16 cellular contexts compared by ENCODE assay signal in the genomic region with DNA sequence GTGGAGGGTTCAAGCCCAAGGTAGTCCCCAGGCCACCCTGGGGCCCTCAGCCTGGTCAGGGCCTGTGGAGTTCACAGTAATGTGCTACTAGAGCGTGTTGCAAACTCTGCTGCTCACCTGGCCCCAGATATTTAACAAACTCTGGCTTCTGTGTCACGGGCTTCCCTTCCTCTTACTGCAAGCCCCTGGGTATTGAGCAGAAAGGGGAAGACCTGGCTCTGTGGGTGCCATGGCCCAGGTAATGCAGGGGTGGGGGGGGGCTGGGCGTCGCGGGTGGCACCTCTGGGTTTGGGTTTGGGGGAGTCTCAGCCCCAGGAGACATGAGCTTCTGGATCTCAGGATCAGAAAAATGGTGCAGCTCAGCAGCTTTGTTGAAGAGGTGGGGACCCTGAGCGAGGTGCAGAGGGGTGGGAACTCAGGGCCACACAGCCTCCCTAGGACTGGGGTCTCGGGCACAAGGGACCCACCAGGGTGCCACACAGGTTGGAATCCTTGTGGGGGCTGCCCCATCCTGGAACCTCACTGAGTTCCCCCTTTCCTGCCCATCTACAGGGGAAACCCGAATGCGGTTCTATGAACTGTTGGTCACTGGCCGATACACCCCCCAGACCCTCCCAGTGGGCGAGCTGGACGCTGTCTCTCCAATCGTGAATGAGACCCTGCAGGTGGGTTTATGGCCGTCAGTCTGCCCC. TPM values are rescaled to one million over a fixed set of nuclear protein-coding genes. Genes with fewer than 3 reads are reported as not detected.
DNase-seq lines count a peak whose midpoint lies in the region; ATAC-seq and TF ChIP-seq lines count a peak whose summit lies in the region.
"Had no signal": no experiment of that assay in that cellular context is flagged by ENCODE, and none has a peak within 500 bp of the region (broad histone marks: within the 10 kb centered on the region; RNA-seq: fewer than 3 reads in every experiment).

No MANE protein-coding gene starts in this region.

- DNase-seq in SK-N-SH (no peak), Panc1 (ENCODE audit: low read depth, low spot score) (no peak), endodermal cell (no peak), dermis blood vessel endothelial cell (no peak), AG08395 (ENCODE audit: low spot score) (no peak), smooth muscle cell (lab: John Stamatoyannopoulos, UW; ENCODE audit: unreplicated experiment) (no peak)
- DNase-seq in stimulated activated effector memory CD8-positive, alpha-beta T cell treated with anti-CD3 and anti-CD28 coated beads, Interleukin-12 subunit alpha, Interleukin-12 subunit beta, amount 100 ng/mL, for 72 hours (ENCODE audit: low spot score in 2 of 2), result no peak
- DNase-seq: anterior cingulate cortex; NCI-H1417 treated with DMSO at 0.1 percent for 48 hours; NCI-H510A; Peyer's patch; stimulated activated CD4-positive, alpha-beta T cell treated with anti-CD3 and anti-CD28 coated beads, Interleukin-4, amount 100 ng/mL, for 24 hours; T-helper 9 cell had no signal

- intact Hi-C loops in Panc1 (cut with micrococcal nuclease; ENCODE audit: unreplicated experiment), result no loop called here

- TF ChIP-seq EP300 in SK-N-SH (IDR thresholded peaks at IDR 0.05; ENCODE audit: borderline replicate concordance in 1 of 2, low read depth in 1 of 2, low read length in 1 of 2), result no peak

- H2AFZ ChIP-seq in SK-N-SH (ENCODE audit: low read depth) (no peak overlapping the region), smooth muscle cell (ENCODE audit: low read depth) (no peak overlapping the region)

- H3K9me3 Mint-ChIP-seq in endodermal cell, result no peaks in the 10 kb centered on the region
- H3K9me3 Mint-ChIP-seq in stimulated activated effector memory CD8-positive, alpha-beta T cell treated with anti-CD3 and anti-CD28 coated beads, Interleukin-12 subunit alpha, Interleukin-12 subunit beta, amount 100 ng/mL, for 72 hours, result no peaks in the 10 kb centered on the region

- POLR2A ChIA-PET in SK-N-SH (lab: Yijun Ruan, JAX), result interaction anchor here (0.8 to 4.0 kb wide), 2 partner anchors 13 to 20 kb away, joined by 3 to 22 read pairs; partner anchors contain the start of gene RHOF
- POLR2A ChIA-PET in Panc1 (lab: Charles Lee), result interaction anchor here (0.7 kb wide), 1 partner anchor 20 kb away, joined by 4 read pairs; no protein-coding TSS in a partner anchor

- TF ChIP-seq CTCF in SK-N-SH (IDR thresholded peaks at IDR 0.05), result no peak
- no peak for TF ChIP-seq CTCF in Panc1 (IDR thresholded peaks at IDR 0.05)
- no peak for TF ChIP-seq CTCF in endodermal cell (conservative IDR thresholded peaks at IDR 0.05)
- no peak for TF ChIP-seq CTCF in smooth muscle cell (IDR thresholded peaks at IDR 0.05; ENCODE audit: borderline replicate concordance, insufficient read depth, poor library complexity, severe bottlenecking)

- CTCF ChIA-PET in SK-N-SH (lab: Yijun Ruan, JAX), result interaction anchor here (0.9 to 18.3 kb wide), 5 partner anchors 13 to 111 kb away, joined by 3 to 675 read pairs (median 4); partner anchors contain the start of gene RHOF
- CTCF ChIA-PET in Panc1 (lab: Charles Lee), result interaction anchor here (0.6 to 1.0 kb wide), 2 partner anchors 11 to 16 kb away, joined by 3 to 10 read pairs; no protein-coding TSS in a partner anchor

- H3K27ac ChIP-seq in SK-N-SH (ENCODE audit: low read depth in 2 of 2, low read length in 1 of 2), result no peak overlapping the region
- H3K27ac ChIP-seq in Panc1 (ENCODE audit: low read length), result peak overlapping the region; percentile 88; the same call in 1 of the 2 replicates
- no peak overlapping the region for H3K27ac ChIP-seq in endodermal cell (ENCODE audit: low read depth, low read length)
- no peak overlapping the region for H3K27ac ChIP-seq in smooth muscle cell (ENCODE audit: low read depth)

- 0 out of 2 replicates have a peak overlapping the region, but pooled peaks have one; percentile 89 for H3K4me2 ChIP-seq in SK-N-SH
- no peak overlapping the region for H3K4me2 ChIP-seq in smooth muscle cell

- H3K36me3 ChIP-seq in SK-N-SH (replicated peaks in 1 of 2; ENCODE audit: control insufficient read depth in 1 of 2, insufficient read depth in 2 of 2, low read length in 1 of 2) (peaks cover 24 to 36% of the 10 kb centered on the region in 2 experiments), Panc1 (ENCODE audit: control insufficient read depth, insufficient read depth, low read length) (peaks cover 8% of the 10 kb centered on the region), endodermal cell (ENCODE audit: control insufficient read depth, insufficient read depth, low read length) (peaks cover 29% of the 10 kb centered on the region), smooth muscle cell (ENCODE audit: low read depth) (no peaks in the 10 kb centered on the region)

- H3K79me2 ChIP-seq in SK-N-SH (ENCODE audit: insufficient read depth) (peaks cover 84% of the 10 kb centered on the region), smooth muscle cell (ENCODE audit: low read depth) (peaks cover 74% of the 10 kb centered on the region)

- H4K20me1 ChIP-seq in SK-N-SH (ENCODE audit: insufficient read depth) (peaks cover 35% of the 10 kb centered on the region), smooth muscle cell (ENCODE audit: low read depth) (peaks cover 63% of the 10 kb centered on the region)

- in situ Hi-C loops in Panc1 (cut with HindIII; ENCODE audit: low pct_unique_long_range_greater_than_20kb, low sequenced_read_pairs), result no loop called here

- H3K27ac Mint-ChIP-seq in endodermal cell, result no peak overlapping the region
- H3K27ac Mint-ChIP-seq in stimulated activated effector memory CD8-positive, alpha-beta T cell treated with anti-CD3 and anti-CD28 coated beads, Interleukin-12 subunit alpha, Interleukin-12 subunit beta, amount 100 ng/mL, for 72 hours, result peak overlapping the region; percentile 94

- no peak for ATAC-seq in SK-N-SH treated with all-trans-retinoic acid at 6 μM for 48 hours
- no peak for ATAC-seq in Panc1
- no peak for ATAC-seq in stimulated activated effector memory CD8-positive, alpha-beta T cell treated with anti-CD3 and anti-CD28 coated beads, Interleukin-12 subunit alpha, Interleukin-12 subunit beta, amount 100 ng/mL, for 72 hours

- no peaks in the 10 kb centered on the region for H3K27me3 Mint-ChIP-seq in endodermal cell (ENCODE audit: insufficient read depth)

- H3K4me1 ChIP-seq in SK-N-SH (ENCODE audit: control insufficient read depth in 1 of 2, insufficient read depth in 2 of 2, low read depth in 1 of 2, low read length in 1 of 2) (peaks cover 22 to 29% of the 10 kb centered on the region in 2 experiments; a peak in 2 of 4 replicates), Panc1 (ENCODE audit: control insufficient read depth, insufficient read depth, low read length) (peaks cover 23% of the 10 kb centered on the region), endodermal cell (ENCODE audit: control insufficient read depth, insufficient read depth, low read length) (peaks cover 4% of the 10 kb centered on the region), smooth muscle cell (ENCODE audit: low read depth) (peaks cover 27% of the 10 kb centered on the region)

- no peak for TF ChIP-seq RAD21 in SK-N-SH (IDR thresholded peaks at IDR 0.05; ENCODE audit: low read length)

- H3K9ac ChIP-seq in SK-N-SH (no peak overlapping the region), endodermal cell (ENCODE audit: extremely low read depth, low read length, poor library complexity, severe bottlenecking) (no peak overlapping the region), smooth muscle cell (ENCODE audit: low read depth) (no peak overlapping the region)

- WGBS in SK-N-SH (ENCODE audit: low lambda C conversion rate), result 84% methylated on average over 10 of the region's 14 CpGs
- WGBS in endodermal cell (ENCODE audit: insufficient coverage in 1 of 2, insufficient read length in 1 of 2), 2 experiments, result 86 to 96% methylated on average over 10 to 14 of the region's 14 CpGs
- 90% methylated on average over 14 of the region's 14 CpGs for WGBS in smooth muscle cell (ENCODE audit: low lambda C conversion rate)

- H3K27me3 ChIP-seq in SK-N-SH (ENCODE audit: insufficient read depth), result no peaks in the 10 kb centered on the region
- no peaks in the 10 kb centered on the region for H3K27me3 ChIP-seq in Panc1 (ENCODE audit: control insufficient read depth, insufficient read depth, low read length)
- H3K27me3 ChIP-seq in endodermal cell (ENCODE audit: control insufficient read depth, insufficient read depth, low read length, poor library complexity, severe bottlenecking), result no peaks in the 10 kb centered on the region
- no peaks in the 10 kb centered on the region for H3K27me3 ChIP-seq in smooth muscle cell (ENCODE audit: low read depth)
- H3K27me3 ChIP-seq: Peyer's patch had no signal

- H3K9me2 ChIP-seq in SK-N-SH, result no peaks in the 10 kb centered on the region

- no TSS peak for BruUV-seq in Panc1 (replicated peaks; lab: Mats Ljungman, UMichigan)

- peak overlapping the region in 1 of 2 experiments; percentile 29; a peak in 1 of 4 replicates for H3K4me3 ChIP-seq in SK-N-SH (ENCODE audit: low read depth in 2 of 2, low read length in 1 of 2)
- H3K4me3 ChIP-seq in Panc1 (ENCODE audit: low read depth in 2 of 2, low read length in 2 of 2), result no peak overlapping the region
- peak overlapping the region; percentile 87 for H3K4me3 ChIP-seq in endodermal cell (ENCODE audit: low read length)
- no peak overlapping the region for H3K4me3 ChIP-seq in smooth muscle cell

- H3K4me1 Mint-ChIP-seq in endodermal cell, result peaks cover 24% of the 10 kb centered on the region
- peaks cover 45% of the 10 kb centered on the region for H3K4me1 Mint-ChIP-seq in stimulated activated effector memory CD8-positive, alpha-beta T cell treated with anti-CD3 and anti-CD28 coated beads, Interleukin-12 subunit alpha, Interleukin-12 subunit beta, amount 100 ng/mL, for 72 hours

- peak overlapping the region; percentile 91 for H3K4me3 Mint-ChIP-seq in endodermal cell
- H3K4me3 Mint-ChIP-seq in stimulated activated effector memory CD8-positive, alpha-beta T cell treated with anti-CD3 and anti-CD28 coated beads, Interleukin-12 subunit alpha, Interleukin-12 subunit beta, amount 100 ng/mL, for 72 hours, result peak overlapping the region; percentile 97

- peaks cover 24% of the 10 kb centered on the region for H3F3A ChIP-seq in SK-N-SH (replicated peaks; ENCODE audit: insufficient read depth)
- peaks cover 18% of the 10 kb centered on the region for H3F3A ChIP-seq in smooth muscle cell (ENCODE audit: low read depth)

- no peaks in the 10 kb centered on the region for H3K9me3 ChIP-seq in SK-N-SH
- no peaks in the 10 kb centered on the region for H3K9me3 ChIP-seq in Panc1 (ENCODE audit: control insufficient read depth, insufficient read depth, low read depth, low read length)
- H3K9me3 ChIP-seq in endodermal cell (ENCODE audit: control insufficient read depth, low read length), result no peaks in the 10 kb centered on the region
- no peaks in the 10 kb centered on the region for H3K9me3 ChIP-seq in smooth muscle cell (replicated peaks; ENCODE audit: low read depth)
- H3K9me3 ChIP-seq: Peyer's patch had no signal

- peaks cover 27% of the 10 kb centered on the region for H3K36me3 Mint-ChIP-seq in endodermal cell (ENCODE audit: low read depth)
- H3K36me3 Mint-ChIP-seq in stimulated activated effector memory CD8-positive, alpha-beta T cell treated with anti-CD3 and anti-CD28 coated beads, Interleukin-12 subunit alpha, Interleukin-12 subunit beta, amount 100 ng/mL, for 72 hours, result peaks cover 80% of the 10 kb centered on the region

RNA-seq across cellular contexts. Expression of gene SETD1B, which starts 4.0 kb away (rescaled TPM):
- polyA plus RNA-seq in SK-N-SH (2012; rRNA removed) (1.2 and 2.0 TPM in 2 replicates), smooth muscle cell (1.9 and 2.9 TPM in 2 replicates)
- polyA plus RNA-seq in SK-N-SH (2012; cell fraction: cytosol; rRNA removed), result 1.5 and 1.8 TPM in 2 replicates
- polyA plus RNA-seq in SK-N-SH (2012; cell fraction: nucleus; rRNA removed), result 8.4 and 11.5 TPM in 2 replicates
- total RNA-seq in Panc1 (2021; ENCODE audit: unreplicated experiment) (31.2 TPM), endodermal cell (10 to 100 TPM; 30.7 to 32.6 TPM), dermis blood vessel endothelial cell (2.7 and 6.7 TPM in 2 replicates), smooth muscle cell (2.7 and 4.2 TPM in 2 replicates)
- 24.0 TPM for polyA plus RNA-seq in Panc1 (2012; ENCODE audit: insufficient read length)
- polyA plus RNA-seq in endodermal cell (2013, experiment 1 of 2), result 10.6 TPM
- 10.3 TPM for polyA plus RNA-seq in endodermal cell (2013, experiment 2 of 2)

RNA-seq across cellular contexts. Expression of gene RHOF, which starts 14.3 kb away (rescaled TPM):
- polyA plus RNA-seq in SK-N-SH (2012; rRNA removed), result 5.0 and 5.3 TPM in 2 replicates
- 2.3 and 2.8 TPM in 2 replicates for polyA plus RNA-seq in SK-N-SH (2012; cell fraction: cytosol; rRNA removed)
- polyA plus RNA-seq in SK-N-SH (2012; cell fraction: nucleus; rRNA removed), result 19.5 and 20.2 TPM in 2 replicates
- total RNA-seq in Panc1 (2021; ENCODE audit: unreplicated experiment), result 71.8 TPM
- polyA plus RNA-seq in Panc1 (2012; ENCODE audit: insufficient read length), result 81.8 TPM
- total RNA-seq in endodermal cell, result 10 to 100 TPM; 31.0 to 35.6 TPM
- 24.1 TPM for polyA plus RNA-seq in endodermal cell (2013, experiment 1 of 2)
- polyA plus RNA-seq in endodermal cell (2013, experiment 2 of 2), result 19.1 TPM
- 6.1 and 6.5 TPM in 2 replicates for total RNA-seq in dermis blood vessel endothelial cell
- total RNA-seq in smooth muscle cell, result 12.7 and 25.9 TPM in 2 replicates
- 13.8 and 15.3 TPM in 2 replicates for polyA plus RNA-seq in smooth muscle cell

RNA-seq across cellular contexts. Expression of gene HPD, which starts 50.9 kb away (rescaled TPM):
- polyA plus RNA-seq in SK-N-SH (2012; rRNA removed) (1.8 and 1.9 TPM in 2 replicates), smooth muscle cell (0.53 TPM in 1 of 2 replicates, not detected in the other)
- polyA plus RNA-seq in SK-N-SH (2012; cell fraction: cytosol; rRNA removed), result 2.0 TPM in 2 replicates
- 2.2 and 2.8 TPM in 2 replicates for polyA plus RNA-seq in SK-N-SH (2012; cell fraction: nucleus; rRNA removed)
- total RNA-seq in Panc1 (2021; ENCODE audit: unreplicated experiment) (0.51 TPM), endodermal cell (under 1 TPM; 0.55 to 0.71 TPM), dermis blood vessel endothelial cell (not detected in 2 replicates), smooth muscle cell (not detected in 2 replicates)
- polyA plus RNA-seq in Panc1 (2012; ENCODE audit: insufficient read length), result 0.57 TPM
- polyA plus RNA-seq in endodermal cell (2013, experiment 1 of 2), result 0.32 TPM
- polyA plus RNA-seq in endodermal cell (2013, experiment 2 of 2), result 0.21 TPM
- total RNA-seq: frontal cortex, mononuclear cell, Peyer's patch had no signal
